Comparison of ENCODE assay signal across 1 cellular context in the genomic region with DNA sequence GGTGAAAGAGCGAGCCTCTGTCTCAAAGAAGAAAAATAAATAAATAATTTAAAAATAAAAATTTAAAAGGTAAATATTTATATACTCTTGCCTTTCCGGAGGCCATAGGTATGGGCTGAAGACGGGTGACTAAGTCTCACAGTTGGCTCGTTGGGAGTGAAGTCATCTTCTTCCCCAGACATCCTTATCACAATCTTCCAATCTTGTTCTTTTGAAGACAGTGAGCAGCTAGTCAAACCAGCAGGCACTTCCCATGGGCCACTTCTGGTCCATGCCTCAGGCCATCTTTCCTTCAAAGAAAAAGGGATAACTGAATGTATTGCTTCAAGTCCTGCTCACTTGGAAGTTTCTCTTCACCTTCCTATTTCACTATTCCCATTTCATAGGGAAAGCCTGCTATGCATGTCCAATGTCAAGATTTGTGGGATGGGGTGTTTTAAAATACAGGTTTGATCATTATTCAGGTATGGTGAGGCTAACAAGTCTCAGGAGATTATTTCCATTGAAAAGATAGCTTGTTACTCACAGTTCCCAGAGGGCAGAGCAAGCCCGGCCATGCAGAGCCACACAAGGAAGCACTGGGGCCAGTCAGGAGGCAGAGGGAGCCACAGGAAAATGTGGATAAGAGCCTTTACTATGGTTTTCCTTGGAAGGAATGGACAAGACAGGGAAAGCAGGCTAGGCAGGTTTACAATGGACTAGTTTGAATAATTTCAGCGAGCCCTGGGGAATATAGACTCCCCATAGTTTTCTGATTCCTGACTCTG.
TF ChIP-seq lines count a peak whose summit lies in the region.

No MANE protein-coding gene starts in this region.

TF ChIP-seq in GM23338, 12 proteins besides CTCF, POLR2A, EP300 and RAD21 (continued from another document):
- TF ChIP-seq, protein P1, sequence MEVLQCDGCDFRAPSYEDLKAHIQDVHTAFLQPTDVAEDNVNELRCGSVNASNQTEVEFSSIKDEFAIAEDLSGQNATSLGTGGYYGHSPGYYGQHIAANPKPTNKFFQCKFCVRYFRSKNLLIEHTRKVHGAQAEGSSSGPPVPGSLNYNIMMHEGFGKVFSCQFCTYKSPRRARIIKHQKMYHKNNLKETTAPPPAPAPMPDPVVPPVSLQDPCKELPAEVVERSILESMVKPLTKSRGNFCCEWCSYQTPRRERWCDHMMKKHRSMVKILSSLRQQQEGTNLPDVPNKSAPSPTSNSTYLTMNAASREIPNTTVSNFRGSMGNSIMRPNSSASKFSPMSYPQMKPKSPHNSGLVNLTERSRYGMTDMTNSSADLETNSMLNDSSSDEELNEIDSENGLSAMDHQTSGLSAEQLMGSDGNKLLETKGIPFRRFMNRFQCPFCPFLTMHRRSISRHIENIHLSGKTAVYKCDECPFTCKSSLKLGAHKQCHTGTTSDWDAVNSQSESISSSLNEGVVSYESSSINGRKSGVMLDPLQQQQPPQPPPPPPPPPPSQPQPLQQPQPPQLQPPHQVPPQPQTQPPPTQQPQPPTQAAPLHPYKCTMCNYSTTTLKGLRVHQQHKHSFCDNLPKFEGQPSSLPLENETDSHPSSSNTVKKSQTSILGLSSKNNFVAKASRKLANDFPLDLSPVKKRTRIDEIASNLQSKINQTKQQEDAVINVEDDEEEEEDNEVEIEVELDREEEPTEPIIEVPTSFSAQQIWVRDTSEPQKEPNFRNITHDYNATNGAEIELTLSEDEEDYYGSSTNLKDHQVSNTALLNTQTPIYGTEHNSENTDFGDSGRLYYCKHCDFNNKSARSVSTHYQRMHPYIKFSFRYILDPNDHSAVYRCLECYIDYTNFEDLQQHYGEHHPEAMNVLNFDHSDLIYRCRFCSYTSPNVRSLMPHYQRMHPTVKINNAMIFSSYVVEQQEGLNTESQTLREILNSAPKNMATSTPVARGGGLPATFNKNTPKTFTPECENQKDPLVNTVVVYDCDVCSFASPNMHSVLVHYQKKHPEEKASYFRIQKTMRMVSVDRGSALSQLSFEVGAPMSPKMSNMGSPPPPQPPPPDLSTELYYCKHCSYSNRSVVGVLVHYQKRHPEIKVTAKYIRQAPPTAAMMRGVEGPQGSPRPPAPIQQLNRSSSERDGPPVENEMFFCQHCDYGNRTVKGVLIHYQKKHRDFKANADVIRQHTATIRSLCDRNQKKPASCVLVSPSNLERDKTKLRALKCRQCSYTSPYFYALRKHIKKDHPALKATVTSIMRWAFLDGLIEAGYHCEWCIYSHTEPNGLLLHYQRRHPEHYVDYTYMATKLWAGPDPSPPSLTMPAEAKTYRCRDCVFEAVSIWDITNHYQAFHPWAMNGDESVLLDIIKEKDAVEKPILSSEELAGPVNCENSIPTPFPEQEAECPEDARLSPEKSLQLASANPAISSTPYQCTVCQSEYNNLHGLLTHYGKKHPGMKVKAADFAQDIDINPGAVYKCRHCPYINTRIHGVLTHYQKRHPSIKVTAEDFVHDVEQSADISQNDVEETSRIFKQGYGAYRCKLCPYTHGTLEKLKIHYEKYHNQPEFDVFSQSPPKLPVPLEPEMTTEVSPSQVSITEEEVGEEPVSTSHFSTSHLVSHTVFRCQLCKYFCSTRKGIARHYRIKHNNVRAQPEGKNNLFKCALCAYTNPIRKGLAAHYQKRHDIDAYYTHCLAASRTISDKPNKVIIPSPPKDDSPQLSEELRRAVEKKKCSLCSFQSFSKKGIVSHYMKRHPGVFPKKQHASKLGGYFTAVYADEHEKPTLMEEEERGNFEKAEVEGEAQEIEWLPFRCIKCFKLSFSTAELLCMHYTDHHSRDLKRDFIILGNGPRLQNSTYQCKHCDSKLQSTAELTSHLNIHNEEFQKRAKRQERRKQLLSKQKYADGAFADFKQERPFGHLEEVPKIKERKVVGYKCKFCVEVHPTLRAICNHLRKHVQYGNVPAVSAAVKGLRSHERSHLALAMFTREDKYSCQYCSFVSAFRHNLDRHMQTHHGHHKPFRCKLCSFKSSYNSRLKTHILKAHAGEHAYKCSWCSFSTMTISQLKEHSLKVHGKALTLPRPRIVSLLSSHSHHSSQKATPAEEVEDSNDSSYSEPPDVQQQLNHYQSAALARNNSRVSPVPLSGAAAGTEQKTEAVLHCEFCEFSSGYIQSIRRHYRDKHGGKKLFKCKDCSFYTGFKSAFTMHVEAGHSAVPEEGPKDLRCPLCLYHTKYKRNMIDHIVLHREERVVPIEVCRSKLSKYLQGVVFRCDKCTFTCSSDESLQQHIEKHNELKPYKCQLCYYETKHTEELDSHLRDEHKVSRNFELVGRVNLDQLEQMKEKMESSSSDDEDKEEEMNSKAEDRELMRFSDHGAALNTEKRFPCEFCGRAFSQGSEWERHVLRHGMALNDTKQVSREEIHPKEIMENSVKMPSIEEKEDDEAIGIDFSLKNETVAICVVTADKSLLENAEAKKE (CRISPR knock-in tag; IDR thresholded peaks at IDR 0.05): no peak
- no peak for TF ChIP-seq CREB1 (CRISPR knock-in tag; IDR thresholded peaks at IDR 0.05; ENCODE audit: low read depth)
TF ChIP-seq in GM23338: peak in this region for 0.
